Comparison of ENCODE assay signal across 1 cellular context in the genomic region with DNA sequence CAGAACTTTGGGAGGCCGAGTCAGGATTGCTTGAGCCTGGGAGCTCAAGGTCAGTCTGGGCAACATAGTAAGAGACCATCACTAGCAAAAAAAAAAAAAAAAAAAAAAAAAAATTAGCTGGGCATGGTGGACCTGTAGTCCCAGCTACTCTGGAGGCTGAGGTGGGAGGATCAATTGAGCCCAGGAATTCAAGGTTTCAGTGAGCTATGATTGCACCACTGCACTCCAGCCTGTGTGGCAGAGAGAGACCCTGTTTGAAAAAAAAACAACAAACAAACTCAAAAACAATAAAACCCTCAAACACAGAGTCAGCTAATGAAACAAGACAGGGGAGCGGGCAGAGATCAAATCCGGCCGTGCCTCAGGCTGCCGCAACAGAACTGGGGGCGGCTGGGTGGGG.
TF ChIP-seq lines count a peak whose summit lies in the region.

No MANE protein-coding gene starts in this region.

TF ChIP-seq in HCT116, 20 proteins besides CTCF, POLR2A, EP300 and RAD21 (continued from another document):
- TF ChIP-seq TCF7L2 (IDR thresholded peaks at IDR 0.05; ENCODE audit: borderline replicate concordance, extremely low read depth, insufficient read depth, insufficient read length) (no peak), CEBPB (IDR thresholded peaks at IDR 0.05; ENCODE audit: low read depth) (no peak), SP1 (IDR thresholded peaks at IDR 0.05; ENCODE audit: low read depth) (no peak), EGR1 (IDR thresholded peaks at IDR 0.05; ENCODE audit: low read depth) (no peak)
- TF ChIP-seq, protein P1, sequence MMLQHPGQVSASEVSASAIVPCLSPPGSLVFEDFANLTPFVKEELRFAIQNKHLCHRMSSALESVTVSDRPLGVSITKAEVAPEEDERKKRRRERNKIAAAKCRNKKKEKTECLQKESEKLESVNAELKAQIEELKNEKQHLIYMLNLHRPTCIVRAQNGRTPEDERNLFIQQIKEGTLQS (IDR thresholded peaks at IDR 0.05) = no peak
